In genomic region chr2:102185347-102185746, GRCh38 we compare ENCODE assay signal across 9 cellular contexts. TPM values are rescaled to one million over a fixed set of nuclear protein-coding genes. Genes with fewer than 3 reads are reported as not detected.
A peak's percentile ranks its signal among the peaks of the same experiment; 100 is the strongest.
DNase-seq lines count a peak whose midpoint lies in the region; ATAC-seq and TF ChIP-seq lines count a peak whose summit lies in the region.
"Had no signal": no experiment of that assay in that cellular context is flagged by ENCODE, and none has a peak within 500 bp of the region (broad histone marks: within the 10 kb centered on the region; RNA-seq: fewer than 3 reads in every experiment).

No MANE protein-coding gene starts in this region.

- in situ Hi-C loops in SK-MEL-5 (cut with HindIII; ENCODE audit: low pct_unique_long_range_greater_than_20kb, low sequenced_read_pairs): no loop called here

- ATAC-seq in thoracic aorta (ENCODE audit: insufficient number of reproducible peaks, low FRiP score, low read depth) (no peak), GM18517 (IDR thresholded peaks at IDR 0.05; ENCODE audit: unreplicated experiment) (no peak), HG02981 (IDR thresholded peaks at IDR 0.05; ENCODE audit: unreplicated experiment) (no peak)
- ATAC-seq: left cardiac atrium had no signal

- peaks cover 32% of the 10 kb centered on the region for H3K4me1 Mint-ChIP-seq in activated naive CD4-positive, alpha-beta T cell treated with anti-CD3 and anti-CD28 coated beads, Interleukin-2, amount 10 ng/mL, durations not matched to agents 7 days and 5 days

- H3K27me3 ChIP-seq in thoracic aorta (replicated peaks; ENCODE audit: insufficient read depth): no peaks in the 10 kb centered on the region

- no peak overlapping the region for H3K27ac ChIP-seq in thoracic aorta

- no peak overlapping the region for H3K4me3 ChIP-seq in fibroblast of villous mesenchyme (ENCODE audit: low read depth, low read length)
- no peak overlapping the region for H3K4me3 ChIP-seq in thoracic aorta

- H3K27me3 Mint-ChIP-seq in activated naive CD4-positive, alpha-beta T cell treated with anti-CD3 and anti-CD28 coated beads, Interleukin-2, amount 10 ng/mL, durations not matched to agents 7 days and 5 days: peaks cover 33% of the 10 kb centered on the region

- CTCF ChIA-PET in activated naive CD4-positive, alpha-beta T cell treated with anti-CD3 and anti-CD28 coated beads, Interleukin-2, amount 10 ng/mL, durations not matched to agents 7 days and 5 days (lab: Charles Lee): interaction anchor here (0.9 to 2.8 kb wide), 4 partner anchors 9 to 165 kb away, joined by 4 to 12 read pairs (median 4); no protein-coding TSS in a partner anchor

- H3K4me3 Mint-ChIP-seq in activated naive CD4-positive, alpha-beta T cell treated with anti-CD3 and anti-CD28 coated beads, Interleukin-2, amount 10 ng/mL, durations not matched to agents 7 days and 5 days: no peak overlapping the region

- peak; percentile 67 for TF ChIP-seq CTCF in fibroblast of villous mesenchyme (IDR thresholded peaks at IDR 0.05; ENCODE audit: insufficient read depth, low read depth, low read length)
- peak; percentile 22 for TF ChIP-seq CTCF in thoracic aorta (IDR thresholded peaks at IDR 0.05)

- peaks cover 3% of the 10 kb centered on the region for H3K36me3 Mint-ChIP-seq in activated naive CD4-positive, alpha-beta T cell treated with anti-CD3 and anti-CD28 coated beads, Interleukin-2, amount 10 ng/mL, durations not matched to agents 7 days and 5 days

- peaks cover 2% of the 10 kb centered on the region for H3K9me3 Mint-ChIP-seq in activated naive CD4-positive, alpha-beta T cell treated with anti-CD3 and anti-CD28 coated beads, Interleukin-2, amount 10 ng/mL, durations not matched to agents 7 days and 5 days

- H3K9me3 ChIP-seq in thoracic aorta: no peaks in the 10 kb centered on the region

- H3K4me1 ChIP-seq in thoracic aorta (ENCODE audit: control insufficient read depth in 1 of 2, low read depth in 2 of 2): peaks cover 4 to 9% of the 10 kb centered on the region in 2 donors

- H3K27ac Mint-ChIP-seq in activated naive CD4-positive, alpha-beta T cell treated with anti-CD3 and anti-CD28 coated beads, Interleukin-2, amount 10 ng/mL, durations not matched to agents 7 days and 5 days: no peak overlapping the region

- DNase-seq in activated naive CD4-positive, alpha-beta T cell treated with anti-CD3 and anti-CD28 coated beads, Interleukin-2, amount 10 ng/mL, durations not matched to agents 7 days and 5 days: peak; percentile 23
- DNase-seq in activated naive CD4-positive, alpha-beta T cell (lab: John Stamatoyannopoulos, UW): no peak
- DNase-seq in SK-MEL-5 (ENCODE audit: low read depth, low spot score): peak; percentile 20
- peak; percentile 34 for DNase-seq in fibroblast of villous mesenchyme (ENCODE audit: low read depth)
- no peak for DNase-seq in thoracic aorta (ENCODE audit: low spot score)
- DNase-seq in glomerular visceral epithelial cell (ENCODE audit: extremely low spot score): no peak
- DNase-seq: left cardiac atrium had no signal

- H3K36me3 ChIP-seq in thoracic aorta: no peaks in the 10 kb centered on the region

RNA-seq across cellular contexts. Expression of gene IL1RL2, which starts 1.5 kb away (rescaled TPM):
- not detected in 2 replicates for total RNA-seq in SK-MEL-5 (2014; rRNA removed; shearing (Covaris generic))
- not detected in 2 replicates for polyA plus RNA-seq in SK-MEL-5 (2015; cell fraction: cytosol; rRNA removed)
- not detected in 2 replicates for polyA plus RNA-seq in SK-MEL-5 (2015; cell fraction: nucleus; rRNA removed)
- total RNA-seq in fibroblast of villous mesenchyme (0.32 and 1.3 TPM in 2 replicates), thoracic aorta (1 to 10 TPM in 1 of 2 donors, under 1 TPM in 1; 0.68 to 1.3 TPM)

RNA-seq across cellular contexts. Expression of gene IL1R1, which starts 42.8 kb away (rescaled TPM):
- total RNA-seq in SK-MEL-5 (2014; rRNA removed; shearing (Covaris generic)): 0.21 and 1.3 TPM in 2 replicates
- 0.22 and 1.4 TPM in 2 replicates for polyA plus RNA-seq in SK-MEL-5 (2015; cell fraction: cytosol; rRNA removed)
- 0.09 TPM in 1 of 2 replicates, not detected in the other for polyA plus RNA-seq in SK-MEL-5 (2015; cell fraction: nucleus; rRNA removed)
- 35.8 and 62.6 TPM in 2 replicates for total RNA-seq in fibroblast of villous mesenchyme
- 100 to 1,000 TPM in 1 of 2 donors, 10 to 100 TPM in 1; 65.1 to 281 TPM for total RNA-seq in thoracic aorta

Comparison
In these comparisons a context has a peak if more than half of its experiments do, and no peak if none do; other contexts are left out.
1. DNase-seq: peak in activated naive CD4-positive, alpha-beta T cell treated with anti-CD3 and anti-CD28 coated beads, Interleukin-2, amount 10 ng/mL, durations not matched to agents 7 days and 5 days (single experiment), SK-MEL-5 (single experiment) and fibroblast of villous mesenchyme (single experiment); none in activated naive CD4-positive, alpha-beta T cell (0 of 4), thoracic aorta (single experiment) and glomerular visceral epithelial cell (single experiment).
2. RNA of gene IL1R1, which starts 42.8 kb away (total RNA-seq): 65.1 to 281 TPM in thoracic aorta and 35.8 to 62.6 TPM in fibroblast of villous mesenchyme; 0.21 to 1.3 TPM in SK-MEL-5; every median in the first group is over 10 times any median in the second.